8 cellular contexts compared by ENCODE assay signal in the genomic region with DNA sequence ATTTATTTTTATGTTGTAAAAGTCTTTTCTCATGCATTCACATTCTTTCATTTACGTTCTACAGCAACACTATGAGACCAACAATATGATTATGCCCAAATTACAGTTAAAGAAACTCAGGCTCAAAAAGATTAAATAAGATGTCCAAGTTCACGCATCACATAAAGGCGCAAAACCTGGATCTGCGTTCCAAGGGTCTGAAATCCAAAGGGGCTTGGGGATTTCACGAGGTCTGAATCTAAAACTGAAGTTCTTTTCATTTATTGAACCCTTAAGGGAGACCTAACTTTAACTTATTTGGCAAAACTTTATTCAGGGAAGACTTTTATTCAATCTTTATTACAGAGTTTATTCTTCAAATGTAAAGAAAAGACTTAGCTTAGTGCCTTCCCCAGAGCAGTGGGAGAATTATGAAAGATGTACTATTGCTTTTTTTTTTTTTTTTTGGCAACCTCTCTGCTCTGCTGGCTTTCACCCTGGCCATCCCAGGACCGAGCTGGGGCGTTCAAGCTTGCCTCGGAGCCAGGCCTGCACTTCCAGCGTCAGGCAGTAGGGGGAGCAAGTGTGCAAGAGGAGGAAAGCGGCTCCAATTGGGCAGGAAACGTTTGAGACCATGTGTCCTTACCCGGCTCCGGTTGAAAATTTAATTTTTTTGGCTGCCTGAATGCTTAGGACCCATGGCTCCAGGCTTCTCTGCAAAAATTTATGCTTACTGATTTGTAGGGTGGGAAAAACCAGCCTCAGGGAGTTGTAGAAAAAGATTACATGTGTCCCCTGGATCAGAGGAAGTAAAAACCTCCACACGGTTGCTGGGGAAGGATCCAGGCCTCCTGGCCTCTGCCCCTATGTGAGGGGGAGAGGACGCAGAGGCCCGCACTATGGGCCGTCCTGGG.
A peak's percentile ranks its signal among the peaks of the same experiment; 100 is the strongest.
DNase-seq lines count a peak whose midpoint lies in the region; ATAC-seq and TF ChIP-seq lines count a peak whose summit lies in the region.

No MANE protein-coding gene starts in this region.

- TF ChIP-seq RAD21 in IMR-90 (IDR thresholded peaks at IDR 0.05; ENCODE audit: low read length): peak; percentile 79

- peak overlapping the region; percentile 48; the same call in 1 of the 2 replicates for H3K23ac ChIP-seq in IMR-90 (ENCODE audit: low read depth, low read length)

- H2AFZ ChIP-seq in IMR-90 (replicated peaks; ENCODE audit: low read length, poor library complexity) (peak overlapping the region; percentile 92), OCI-LY7 (ENCODE audit: low read length) (peak overlapping the region; percentile 87)

- H3K79me1 ChIP-seq in IMR-90 (ENCODE audit: low read depth in 1 of 2, low read length in 2 of 2): no peaks in the 10 kb centered on the region

- peak overlapping the region; percentile 33; the same call in 1 of the 2 replicates for H3K4me3 ChIP-seq in IMR-90 (ENCODE audit: insufficient read depth, low read depth, low read length)
- peak overlapping the region; percentile 32 for H3K4me3 ChIP-seq in OCI-LY7 (ENCODE audit: low read depth, low read length, poor library complexity, severe bottlenecking)
- peak overlapping the region in 1 of 2 donors; percentile 57 for H3K4me3 ChIP-seq in muscle layer of colon (ENCODE audit: low read depth in 1 of 2, low read length in 2 of 2)

- 26% methylated on average over 5 of the region's 17 CpGs; no CpG with 5 or more reads in 1 of the 2 experiments for WGBS in IMR-90 (ENCODE audit: extremely low coverage in 2 of 2, insufficient read length in 1 of 2), 2 experiments

- peaks cover 6% of the 10 kb centered on the region for H3K4me1 ChIP-seq in IMR-90 (ENCODE audit: control insufficient read depth, insufficient read depth, low read length)
- peaks cover 16% of the 10 kb centered on the region for H3K4me1 ChIP-seq in OCI-LY7 (ENCODE audit: insufficient read depth, low read length, poor library complexity, severe bottlenecking)
- H3K4me1 ChIP-seq in muscle layer of colon (ENCODE audit: insufficient read depth, low read length): peaks cover 26% of the 10 kb centered on the region

- H2BK5ac ChIP-seq in IMR-90 (ENCODE audit: low read depth, low read length, poor library complexity, severe bottlenecking): peak overlapping the region; percentile 85

- H3K18ac ChIP-seq in IMR-90 (ENCODE audit: low read depth, low read length): peak overlapping the region; percentile 84

- peak overlapping the region; percentile 84 for H4K91ac ChIP-seq in IMR-90 (ENCODE audit: insufficient read depth, low read depth, low read length)

- no peaks in the 10 kb centered on the region for H3K36me3 ChIP-seq in IMR-90 (ENCODE audit: control insufficient read depth, insufficient read depth, low read length)
- H3K36me3 ChIP-seq in OCI-LY7 (ENCODE audit: insufficient read depth, low read length): no peaks in the 10 kb centered on the region
- no peaks in the 10 kb centered on the region for H3K36me3 ChIP-seq in muscle layer of colon (ENCODE audit: insufficient read depth, low read length)

- H3K79me2 ChIP-seq in OCI-LY7 (ENCODE audit: insufficient read depth, low read depth, low read length): no peaks in the 10 kb centered on the region

- TF ChIP-seq POLR2A in IMR-90 (IDR thresholded peaks at IDR 0.05; ENCODE audit: low read depth, low read length): no peak; the same call in 1 of the 2 replicates

- H3K14ac ChIP-seq in IMR-90 (replicated peaks; ENCODE audit: low read depth, low read length): peak overlapping the region; percentile 95

- DNase-seq in CD4-positive, alpha-beta T cell: peak; percentile 79 to 98 (median 94)
- DNase-seq in IMR-90 (peak; percentile 82), OCI-LY7 (ENCODE audit: low spot score) (peak; percentile 70), activated T-cell treated with anti-CD3 and anti-CD28 coated beads for 4 hours (peak; percentile 95), epithelial cell of prostate (ENCODE audit: low read depth, low spot score) (no peak)
- DNase-seq in stimulated activated CD8-positive, alpha-beta memory T cell treated with anti-CD3 and anti-CD28 coated beads, Interleukin-4, amount 100 ng/mL, for 4 hours (ENCODE audit: low read depth in 2 of 2, low spot score in 1 of 2): peak; percentile 70 to 97

- peak; percentile 88 for ATAC-seq in CD4-positive, alpha-beta T cell (ENCODE audit: poor library complexity)
- ATAC-seq in GM21381 (IDR thresholded peaks at IDR 0.05; ENCODE audit: unreplicated experiment) (peak; percentile 45), IMR-90 (ENCODE audit: low read depth) (peak; percentile 80)

- POLR2A ChIA-PET in CD4-positive, alpha-beta T cell (lab: Charles Lee): interaction anchor here (0.6 to 3.4 kb wide), 26 partner anchors 9 to 456 kb away, joined by 3 to 34 read pairs (median 4); no protein-coding TSS in a partner anchor
- POLR2A ChIA-PET in IMR-90 (lab: Charles Lee; ENCODE audit: unreplicated experiment) (interaction anchor here (0.6 kb wide), 1 partner anchor 205 kb away, joined by 5 read pairs; no protein-coding TSS in a partner anchor), OCI-LY7 (lab: Charles Lee) (interaction anchor here (0.6 to 1.2 kb wide), 6 partner anchors 10 to 1597 kb away, joined by 3 to 8 read pairs (median 4); no protein-coding TSS in a partner anchor)

- no peaks in the 10 kb centered on the region for H3K27me3 ChIP-seq in CD4-positive, alpha-beta T cell (ENCODE audit: control insufficient read depth, insufficient read depth, low read length)
- H3K27me3 ChIP-seq in IMR-90 (ENCODE audit: control insufficient read depth, insufficient read depth, low read length) (no peaks in the 10 kb centered on the region), muscle layer of colon (ENCODE audit: control insufficient read depth in 1 of 2, insufficient read depth in 2 of 2, low read length in 2 of 2) (no peaks in the 10 kb centered on the region)

- peak overlapping the region; percentile 87 for H3K4ac ChIP-seq in IMR-90 (ENCODE audit: low read depth, low read length)

- H2BK120ac ChIP-seq in IMR-90 (ENCODE audit: low read depth, low read length): peak overlapping the region; percentile 95

- BruUV-seq in IMR-90 (replicated peaks; lab: Mats Ljungman, UMichigan): no TSS peak
- no TSS peak for BruUV-seq in OCI-LY7 (replicated peaks; lab: Mats Ljungman, UMichigan)

- H3K9me3 Mint-ChIP-seq in CD4-positive, alpha-beta T cell: no peaks in the 10 kb centered on the region

- H3K56ac ChIP-seq in IMR-90 (ENCODE audit: extremely low read depth, insufficient read depth, low read length): peak overlapping the region; percentile 39; the same call in 1 of the 2 replicates

- peak; percentile 99 for TF ChIP-seq CTCF in CD4-positive, alpha-beta T cell (IDR thresholded peaks at IDR 0.05)
- peak; percentile 91 for TF ChIP-seq CTCF in IMR-90 (conservative IDR thresholded peaks at IDR 0.05; ENCODE audit: low read depth, low read length)
- TF ChIP-seq CTCF in OCI-LY7 (conservative IDR thresholded peaks at IDR 0.05; ENCODE audit: low read length): peak; percentile 95

- H3K4me2 ChIP-seq in IMR-90 (ENCODE audit: low read depth, low read length) (peak overlapping the region; percentile 83), OCI-LY7 (ENCODE audit: low read length) (peak overlapping the region; percentile 55)

- H2BK20ac ChIP-seq in IMR-90 (ENCODE audit: low read depth, low read length): peak overlapping the region; percentile 92

- H4K5ac ChIP-seq in IMR-90 (ENCODE audit: low read depth, low read length): peak overlapping the region; percentile 90

- H4K20me1 ChIP-seq in IMR-90 (ENCODE audit: insufficient read depth, low read length): no peaks in the 10 kb centered on the region
- H4K20me1 ChIP-seq in OCI-LY7 (ENCODE audit: insufficient read depth, low read length): no peaks in the 10 kb centered on the region

- H3K36me3 Mint-ChIP-seq in CD4-positive, alpha-beta T cell (ENCODE audit: low read depth): no peaks in the 10 kb centered on the region

- H3K9me2 ChIP-seq in OCI-LY7 (ENCODE audit: insufficient read depth, low read length): no peaks in the 10 kb centered on the region

- H3K27me3 Mint-ChIP-seq in CD4-positive, alpha-beta T cell: no peaks in the 10 kb centered on the region

- dilution Hi-C loops in IMR-90 (cut with HindIII; ENCODE audit: low sequenced_read_pairs, unreplicated experiment): no loop called here

- intact Hi-C loops in CD4-positive, alpha-beta T cell (cut with DNase I, micrococcal nuclease): loop anchor here (1.0 to 10.0 kb wide), 10 partner anchors 10 to 411 kb away; no protein-coding TSS in a partner anchor
- intact Hi-C loops in IMR-90 (cut with micrococcal nuclease) (loop anchor here (1.0 to 5.0 kb wide), 6 partner anchors 140 to 412 kb away; no protein-coding TSS in a partner anchor), OCI-LY7 (cut with micrococcal nuclease; ENCODE audit: unreplicated experiment) (loop anchor here (1.0 to 5.0 kb wide), 2 partner anchors 142 to 356 kb away; no protein-coding TSS in a partner anchor)

- H3K27ac Mint-ChIP-seq in CD4-positive, alpha-beta T cell: peak overlapping the region; percentile 86

- H3K9me1 ChIP-seq in IMR-90 (ENCODE audit: insufficient read depth, low read length): no peaks in the 10 kb centered on the region; the same call in 1 of the 2 replicates

- H4K8ac ChIP-seq in IMR-90 (ENCODE audit: low read depth in 2 of 2, low read length in 2 of 2): peak overlapping the region; percentile 62 to 98

- peak overlapping the region; percentile 85; the same call in 2 of the 3 replicates for H2BK15ac ChIP-seq in IMR-90 (ENCODE audit: low read depth, low read length)

- H2AK5ac ChIP-seq in IMR-90 (ENCODE audit: low read depth, low read length): no peak overlapping the region

- H3K9ac ChIP-seq in IMR-90 (ENCODE audit: low read depth, low read length) (peak overlapping the region; percentile 58; the same call in 1 of the 2 replicates), muscle layer of colon (ENCODE audit: low read length) (peak overlapping the region; percentile 46)

- in situ Hi-C loops in IMR-90 (cut with MboI; ENCODE audit: low sequenced_read_pairs): loop anchor here (5.0 to 10.0 kb wide), 2 partner anchors 255 to 353 kb away; no protein-coding TSS in a partner anchor

- H3K4me3 Mint-ChIP-seq in CD4-positive, alpha-beta T cell: peak overlapping the region; percentile 88

- H3K4me1 Mint-ChIP-seq in CD4-positive, alpha-beta T cell (ENCODE audit: low read depth): peaks cover 68% of the 10 kb centered on the region

- peak overlapping the region; percentile 59 for H3K27ac ChIP-seq in CD4-positive, alpha-beta T cell (ENCODE audit: low read depth, low read length)
- peak overlapping the region; percentile 72 for H3K27ac ChIP-seq in IMR-90 (ENCODE audit: insufficient read depth, low read length)
- H3K27ac ChIP-seq in OCI-LY7 (ENCODE audit: low read depth, low read length, poor library complexity, severe bottlenecking): no peak overlapping the region
- peak overlapping the region; percentile 56 for H3K27ac ChIP-seq in epithelial cell of prostate
- peak overlapping the region; percentile 87 for H3K27ac ChIP-seq in muscle layer of colon (ENCODE audit: low read depth, low read length)

- CTCF ChIA-PET in CD4-positive, alpha-beta T cell (lab: Charles Lee): interaction anchor here (0.6 to 2.7 kb wide), 31 partner anchors 9 to 440 kb away, joined by 3 to 36 read pairs (median 4); no protein-coding TSS in a partner anchor
- CTCF ChIA-PET in IMR-90 (lab: Yijun Ruan, JAX) (interaction anchor here (0.6 to 1.9 kb wide), 22 partner anchors 8 to 416 kb away, joined by 3 to 6 read pairs (median 3); no protein-coding TSS in a partner anchor), OCI-LY7 (lab: Charles Lee; ENCODE audit: unreplicated experiment) (interaction anchor here (0.6 to 0.7 kb wide), 3 partner anchors 256 to 344 kb away, joined by 3 to 8 read pairs (median 3); no protein-coding TSS in a partner anchor)

- no peaks in the 10 kb centered on the region for H3K9me3 ChIP-seq in CD4-positive, alpha-beta T cell (ENCODE audit: control insufficient read depth, low read length)
- H3K9me3 ChIP-seq in IMR-90 (ENCODE audit: control insufficient read depth, insufficient read depth, low read length) (no peaks in the 10 kb centered on the region), OCI-LY7 (ENCODE audit: low read length) (no peaks in the 10 kb centered on the region), muscle layer of colon (ENCODE audit: low read length) (no peaks in the 10 kb centered on the region)

- peak overlapping the region; percentile 73 for H2AK9ac ChIP-seq in IMR-90 (replicated peaks; ENCODE audit: low read depth, low read length, poor library complexity)
